ENCODE assay signal across 21 cellular contexts in the genomic region with DNA sequence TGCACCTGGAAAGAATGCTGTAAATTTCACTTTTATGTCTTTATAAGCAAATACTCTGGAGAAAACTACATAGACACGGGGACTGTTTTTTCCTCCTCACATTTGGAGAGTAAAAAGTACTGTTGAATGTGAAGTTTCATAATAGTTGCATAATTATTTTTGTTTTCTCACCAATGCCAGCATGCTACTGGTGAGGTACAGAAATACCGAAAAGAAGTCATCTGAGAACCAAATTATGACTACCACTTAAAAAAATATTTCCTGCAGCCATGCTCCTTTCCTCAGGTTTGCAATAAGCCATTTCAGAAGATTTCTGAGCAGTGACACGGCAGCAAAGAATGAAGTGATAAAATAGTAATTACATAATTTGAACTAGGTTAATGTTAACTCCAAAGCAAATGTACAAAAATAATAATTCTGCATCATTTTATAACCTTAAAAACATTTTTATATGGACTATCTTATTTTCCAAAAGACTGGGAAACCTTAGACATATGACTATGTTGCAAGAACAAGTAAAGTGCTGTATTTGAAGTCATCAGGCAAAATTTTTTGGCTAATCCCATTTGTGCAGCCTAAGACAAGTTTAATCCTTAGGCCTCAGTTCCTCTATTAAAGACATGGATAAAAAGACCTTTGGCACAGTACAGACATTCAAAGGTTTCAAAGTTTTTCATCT.
DNase-seq lines count a peak whose midpoint lies in the region; ATAC-seq, FAIRE-seq and TF ChIP-seq lines count a peak whose summit lies in the region.
"Had no signal": no experiment of that assay in that cellular context is flagged by ENCODE, and none has a peak within 500 bp of the region (broad histone marks: within the 10 kb centered on the region; RNA-seq: fewer than 3 reads in every experiment).

No MANE protein-coding gene starts in this region.

- intact Hi-C loops in A673 (cut with micrococcal nuclease; ENCODE audit: unreplicated experiment), result no loop called here
- intact Hi-C loops in HepG2 (cut with micrococcal nuclease; ENCODE audit: unreplicated experiment), result no loop called here

- no peaks in the 10 kb centered on the region for H3K79me2 ChIP-seq in GM23248 (ENCODE audit: insufficient read depth)
- H3K79me2 ChIP-seq in HepG2 (ENCODE audit: insufficient read depth, low read length), result no peaks in the 10 kb centered on the region

- FAIRE-seq in bronchial epithelial cell (lab: Jason Lieb, UNC) (no peak), HepG2 (lab: Jason Lieb, UNC) (no peak)
- FAIRE-seq: GM18507 had no signal

- TF ChIP-seq EP300 in HepG2 (IDR thresholded peaks at IDR 0.05; ENCODE audit: low read depth in 2 of 2, low read length in 2 of 2), result no peak
- TF ChIP-seq EP300 in HepG2 (CRISPR knock-in tag; IDR thresholded peaks at IDR 0.05; ENCODE audit: borderline replicate concordance), result no peak

- H2AFZ ChIP-seq in GM23248, result peak overlapping the region; percentile 7; the same call in 1 of the 2 replicates
- H2AFZ ChIP-seq in HepG2 (ENCODE audit: low read length), result no peak overlapping the region
- no peak overlapping the region for H2AFZ ChIP-seq in neuronal stem cell (ENCODE audit: low read length)
- H2AFZ ChIP-seq: PC-9 had no signal

- CTCF ChIA-PET in A673 (lab: Charles Lee), result no interaction called here
- CTCF ChIA-PET in HepG2 (lab: Yijun Ruan, JAX; ENCODE audit: low intra/inter-chr PET ratio, low total read pairs), result no interaction called here

- H3K27ac ChIP-seq in A673 (ENCODE audit: low read depth, low read length, poor library complexity, severe bottlenecking), result no peak overlapping the region
- H3K27ac ChIP-seq in GM23248, result peak overlapping the region; percentile 72
- H3K27ac ChIP-seq in HepG2 (ENCODE audit: extremely low read length, insufficient read depth, low read length), result peak overlapping the region; percentile 29
- H3K27ac ChIP-seq in neuronal stem cell (replicated peaks; ENCODE audit: low read length), result no peak overlapping the region
- H3K27ac ChIP-seq: left lung, PC-9, SK-N-MC, testis had no signal

- H3K27me3 ChIP-seq in A673 (replicated peaks; ENCODE audit: insufficient read depth, low read depth, low read length, poor library complexity) (no peaks in the 10 kb centered on the region), GM23248 (replicated peaks; ENCODE audit: insufficient read depth) (no peaks in the 10 kb centered on the region), bronchial epithelial cell (ENCODE audit: control insufficient read depth, insufficient read depth, low read length) (no peaks in the 10 kb centered on the region), HepG2 (ENCODE audit: control insufficient read depth in 1 of 2, insufficient read depth in 2 of 2, low read length in 2 of 2) (no peaks in the 10 kb centered on the region), neuronal stem cell (ENCODE audit: control insufficient read depth in 3 of 3, insufficient read depth in 3 of 3, low read depth in 1 of 3, low read length in 3 of 3) (no peaks in the 10 kb centered on the region)
- H3K27me3 ChIP-seq: left lung, testis had no signal

- H3F3A ChIP-seq in GM23248 (ENCODE audit: insufficient read depth), result peaks cover 28% of the 10 kb centered on the region

- in situ Hi-C loops in GM23248 (cut with MboI), result no loop called here
- in situ Hi-C loops in HepG2 (cut with HindIII; ENCODE audit: extremely low pct_ligation_motif_present, low pct_unique_long_range_greater_than_20kb), result no loop called here

- H2BK120ac ChIP-seq in neuronal stem cell (ENCODE audit: low read depth, low read length), result no peak overlapping the region

- no peaks in the 10 kb centered on the region for H3K4me1 ChIP-seq in A673 (ENCODE audit: insufficient read depth, low read length, poor library complexity, severe bottlenecking)
- peaks cover 26% of the 10 kb centered on the region for H3K4me1 ChIP-seq in GM23248 (ENCODE audit: insufficient read depth)
- H3K4me1 ChIP-seq in HepG2 (ENCODE audit: insufficient read depth, low read length), result peaks cover 21% of the 10 kb centered on the region
- H3K4me1 ChIP-seq in neuronal stem cell (ENCODE audit: control insufficient read depth in 2 of 2, insufficient read depth in 1 of 2, low read depth in 1 of 2, low read length in 2 of 2), result peaks cover 0 to 15% of the 10 kb centered on the region in 2 donors
- H3K4me1 ChIP-seq: testis had no signal

- no peaks in the 10 kb centered on the region for H3K9me3 ChIP-seq in A673 (ENCODE audit: low read depth, low read length, poor library complexity, severe bottlenecking)
- H3K9me3 ChIP-seq in GM23248 (ENCODE audit: low read depth), result no peaks in the 10 kb centered on the region
- no peaks in the 10 kb centered on the region for H3K9me3 ChIP-seq in HepG2 (ENCODE audit: low read length)
- peaks cover 0 to 4% of the 10 kb centered on the region in 2 donors for H3K9me3 ChIP-seq in neuronal stem cell (replicated peaks in 1 of 2; ENCODE audit: control insufficient read depth in 2 of 2, insufficient read depth in 1 of 2, low read depth in 1 of 2, low read length in 2 of 2)
- H3K9me3 ChIP-seq: left lung, testis had no signal

- H3K9ac ChIP-seq in GM23248, result peak overlapping the region; percentile 62
- H3K9ac ChIP-seq in HepG2 (ENCODE audit: insufficient read depth, low read depth, low read length), result no peak overlapping the region
- H3K9ac ChIP-seq in neuronal stem cell (ENCODE audit: low read depth, low read length, poor library complexity), result no peak overlapping the region

- H3K4me3 ChIP-seq in A673 (ENCODE audit: low read depth, low read length, poor library complexity, severe bottlenecking), result no peak overlapping the region
- no peak overlapping the region for H3K4me3 ChIP-seq in GM23248
- H3K4me3 ChIP-seq in bronchial epithelial cell (ENCODE audit: low read depth, low read length), result no peak overlapping the region
- no peak overlapping the region for H3K4me3 ChIP-seq in HepG2 (replicated peaks in 1 of 3; ENCODE audit: insufficient read depth in 1 of 3, low read depth in 2 of 3, low read length in 3 of 3)
- H3K4me3 ChIP-seq in neuronal stem cell (ENCODE audit: low read length in 2 of 2), result no peak overlapping the region
- H3K4me3 ChIP-seq: left lung, PC-9, SK-N-MC, testis had no signal

- H4K91ac ChIP-seq in neuronal stem cell (ENCODE audit: low read depth, low read length, poor library complexity), result no peak overlapping the region

- no peak for TF ChIP-seq POLR2A in HepG2 (IDR thresholded peaks at IDR 0.05; ENCODE audit: insufficient read depth in 1 of 2, low read depth in 2 of 2, low read length in 2 of 2)

- no peak overlapping the region for H3K14ac ChIP-seq in neuronal stem cell (ENCODE audit: low read length)

- BruUV-seq in A673 (replicated peaks; lab: Mats Ljungman, UMichigan), result no TSS peak
- no TSS peak for BruUV-seq in HepG2 (replicated peaks; lab: Mats Ljungman, UMichigan)

- WGBS in GM23248 (ENCODE audit: low coverage in 1 of 2, low lambda C conversion rate in 2 of 2, missing lambda C conversion rate in 2 of 2), 2 experiments, result 31% methylated on average over 3 of the region's 3 CpGs
- 93% methylated on average over 3 of the region's 3 CpGs for WGBS in HepG2 (ENCODE audit: low lambda C conversion rate)
- WGBS in neuronal stem cell (ENCODE audit: extremely low coverage in 2 of 2, insufficient read length in 2 of 2, insufficient replicate concordance in 1 of 2), 2 donors, result no CpG with 5 or more reads among the region's 3 CpGs

- H2BK12ac ChIP-seq in neuronal stem cell (ENCODE audit: low read length), result no peak overlapping the region

- no peak overlapping the region for H3K23ac ChIP-seq in neuronal stem cell (ENCODE audit: low read depth, low read length, poor library complexity)

- no peak overlapping the region for H2BK5ac ChIP-seq in neuronal stem cell (ENCODE audit: low read length)

- H3K4me2 ChIP-seq in GM23248 (ENCODE audit: unreplicated experiment), result peak overlapping the region; percentile 54
- no peak overlapping the region for H3K4me2 ChIP-seq in HepG2 (ENCODE audit: low read depth, low read length)
- no peak overlapping the region for H3K4me2 ChIP-seq in neuronal stem cell (ENCODE audit: insufficient read depth, low read length, poor library complexity, severe bottlenecking)
- H3K4me2 ChIP-seq: PC-9 had no signal

- POLR2A ChIA-PET in A673 (lab: Charles Lee; ENCODE audit: low non-redundant PET) (no interaction called here), HepG2 (lab: Yijun Ruan, JAX) (interaction anchor here (1.0 kb wide), 1 partner anchor 10 kb away, joined by 3 read pairs; no protein-coding TSS in a partner anchor)

- TF ChIP-seq CTCF in A673 (conservative IDR thresholded peaks at IDR 0.05; ENCODE audit: low read depth, low read length), result no peak
- no peak for TF ChIP-seq CTCF in bronchial epithelial cell (IDR thresholded peaks at IDR 0.05; ENCODE audit: insufficient read depth, low read length, severe bottlenecking)
- no peak for TF ChIP-seq CTCF in HepG2 (CRISPR knock-in tag; IDR thresholded peaks at IDR 0.05)
- no peak for TF ChIP-seq CTCF in GM20000 (IDR thresholded peaks at IDR 0.05; ENCODE audit: extremely low read depth, missing control alignments)

- no peak for TF ChIP-seq RAD21 in HepG2 (CRISPR knock-in tag; IDR thresholded peaks at IDR 0.05)

- DNase-seq in A673 (ENCODE audit: low spot score) (peak; percentile 5), GM23248 (peak; percentile 64), bronchial epithelial cell (ENCODE audit: low read depth) (peak; percentile 21), HepG2 (ENCODE audit: low spot score) (no peak), GM20000 (ENCODE audit: low spot score) (no peak), neuronal stem cell (ENCODE audit: low spot score) (no peak)
- DNase-seq: activated CD8-positive, alpha-beta memory T cell treated with anti-CD3 and anti-CD28 coated beads for 24 hours; activated naive CD4-positive, alpha-beta T cell treated with anti-CD3 and anti-CD28 coated beads, Interleukin-2, amount 10 ng/mL, durations not matched to agents 7 days and 5 days; activated T-cell treated with anti-CD3 and anti-CD28 coated beads, Interleukin-2, amount 50 U/mL, for 48 hours; Kasumi-1; left lung; NCI-H1105 treated with DMSO at 0.1 percent for 48 hours; NCI-H526 treated with DMSO at 0.1 percent for 48 hours; T1000; testis had no signal

- no peak overlapping the region for H2BK15ac ChIP-seq in neuronal stem cell (ENCODE audit: low read length)

- no peak overlapping the region for H4K8ac ChIP-seq in neuronal stem cell (ENCODE audit: low read depth, low read length)

- no peak overlapping the region for H3K4ac ChIP-seq in neuronal stem cell (ENCODE audit: low read length)

- H2AK5ac ChIP-seq in neuronal stem cell (ENCODE audit: low read depth, low read length), result no peak overlapping the region

- no peaks in the 10 kb centered on the region for H3K36me3 ChIP-seq in A673 (ENCODE audit: insufficient read depth, low read length, poor library complexity, severe bottlenecking)
- H3K36me3 ChIP-seq in GM23248 (ENCODE audit: low read depth), result no peaks in the 10 kb centered on the region
- no peaks in the 10 kb centered on the region for H3K36me3 ChIP-seq in bronchial epithelial cell (ENCODE audit: control insufficient read depth, insufficient read depth, low read length)
- no peaks in the 10 kb centered on the region for H3K36me3 ChIP-seq in HepG2 (replicated peaks in 1 of 2; ENCODE audit: control insufficient read depth in 1 of 2, insufficient read depth in 2 of 2, low read length in 2 of 2)
- H3K36me3 ChIP-seq in neuronal stem cell (replicated peaks in 1 of 2; ENCODE audit: control insufficient read depth in 2 of 2, insufficient read depth in 2 of 2, low read length in 2 of 2), result no peaks in the 10 kb centered on the region
- H3K36me3 ChIP-seq: left lung had no signal

- ATAC-seq in HepG2, result no peak
- ATAC-seq in HG02852 (IDR thresholded peaks at IDR 0.05; ENCODE audit: unreplicated experiment), result no peak
- no peak for ATAC-seq in GM21367 (IDR thresholded peaks at IDR 0.05; ENCODE audit: unreplicated experiment)
- ATAC-seq: activated CD4-positive, CD25-positive, alpha-beta regulatory T cell treated with anti-CD3 and anti-CD28 coated beads, Interleukin-2, amount 50 U/mL, for 24 hours; left lung had no signal

- peaks cover 5% of the 10 kb centered on the region; the same call in 1 of the 2 replicates for H3K9me2 ChIP-seq in GM23248 (ENCODE audit: insufficient read depth)

- H3K18ac ChIP-seq in neuronal stem cell (ENCODE audit: low read length), result no peak overlapping the region

- no peaks in the 10 kb centered on the region for H3K79me1 ChIP-seq in neuronal stem cell (ENCODE audit: low read depth, low read length)

- H4K20me1 ChIP-seq in GM23248 (ENCODE audit: insufficient read depth) (no peaks in the 10 kb centered on the region), HepG2 (ENCODE audit: insufficient read depth, low read length) (no peaks in the 10 kb centered on the region)

Comparison
In these comparisons a context has a peak if more than half of its experiments do, and no peak if none do; other contexts are left out.
1. DNase-seq: peak in A673 (single experiment), GM23248 (single experiment) and bronchial epithelial cell (single experiment); none in HepG2 (single experiment), GM20000 (single experiment) and neuronal stem cell (single experiment).
2. H3K27ac ChIP-seq: peak in GM23248 (single experiment) and HepG2 (single experiment); none in A673 (single experiment) and neuronal stem cell (single experiment).